Comparison of ENCODE assay signal across 32 cellular contexts in the genomic region with DNA sequence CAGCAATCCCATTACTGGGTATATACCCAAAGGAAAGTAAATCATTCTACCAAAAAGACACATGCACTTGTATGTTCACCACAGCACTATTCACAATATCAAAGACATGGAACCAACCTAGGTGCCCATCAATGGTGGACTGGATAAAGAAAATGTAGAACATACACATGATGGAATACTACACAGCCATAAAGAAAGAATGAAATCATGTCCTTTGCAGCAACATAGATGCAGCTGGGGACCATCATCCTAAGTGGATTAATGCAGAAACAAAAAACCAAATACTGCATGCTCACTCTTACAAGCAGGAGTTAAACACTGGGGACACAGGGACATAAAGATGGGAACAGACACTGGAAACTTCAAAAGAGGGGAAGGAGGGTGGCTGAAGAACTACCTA. TPM values are rescaled to one million over a fixed set of nuclear protein-coding genes. Genes with fewer than 3 reads are reported as not detected.
"Had no signal": no experiment of that assay in that cellular context is flagged by ENCODE, and none has a peak within 500 bp of the region (broad histone marks: within the 10 kb centered on the region; RNA-seq: fewer than 3 reads in every experiment).

No MANE protein-coding gene starts in this region.

- H3K9me3 Mint-ChIP-seq: activated B cell treated with CpG ODN at 0.5 μM for 24 hours; activated naive CD4-positive, alpha-beta T cell treated with anti-CD3 and anti-CD28 coated beads for 36 hours; activated naive CD4-positive, alpha-beta T cell treated with anti-CD3 and anti-CD28 coated beads, Interleukin-2, amount 50 U/mL, for 24 hours; activated T-cell treated with anti-CD3 and anti-CD28 coated beads, Interleukin-2, amount 50 U/mL, for 4 hours; activated T-helper 2 cell treated with anti-CD3 and anti-CD28 coated beads, Interferon-gamma antibody, Interleukin-2, Interleukin-4, amounts not matched to agents 10 μg/mL and 5 μg/mL and 100 μg/mL, durations not matched to agents 14 hours and 24 hours and 36 hours; central memory CD8-positive, alpha-beta T cell; dendritic cell treated with granulocyte-macrophage colony-stimulating factor and Interleukin-4, amounts not matched to agents 40 ng/mL and 50 ng/mL, for 4 days; endodermal cell; T-cell; T-helper 1 cell treated with Interleukin-12 subunit alpha and Interleukin-12 subunit beta and Interleukin-4 antibody, amounts not matched to agents 30 μg/mL and 1 μg/mL, for 36 hours; T-helper 2 cell treated with Interferon-gamma antibody and Interleukin-4, amounts not matched to agents 5 μg/mL and 100 μg/mL, for 36 hours had no signal

- H3K27ac ChIP-seq: brain microvascular endothelial cell, coronary artery, dorsolateral prefrontal cortex, foreskin keratinocyte, gastrocnemius medialis, heart left ventricle, WERI-Rb-1 had no signal

- H3K27ac Mint-ChIP-seq: activated B cell treated with CpG ODN at 0.5 μM for 24 hours; activated naive CD4-positive, alpha-beta T cell treated with anti-CD3 and anti-CD28 coated beads, Interleukin-2, amount 50 U/mL, for 24 hours; activated T-helper 2 cell treated with anti-CD3 and anti-CD28 coated beads, Interferon-gamma antibody, Interleukin-2, Interleukin-4, amounts not matched to agents 10 μg/mL and 5 μg/mL and 100 μg/mL, durations not matched to agents 14 hours and 24 hours and 36 hours; dendritic cell treated with granulocyte-macrophage colony-stimulating factor and Interleukin-4, amounts not matched to agents 40 ng/mL and 50 ng/mL, for 4 days; endodermal cell; T-helper 1 cell treated with Interleukin-12 subunit alpha and Interleukin-12 subunit beta and Interleukin-4 antibody, amounts not matched to agents 30 μg/mL and 1 μg/mL, for 36 hours had no signal

- H3K27me3 Mint-ChIP-seq: activated B cell treated with CpG ODN at 0.5 μM for 24 hours; activated naive CD4-positive, alpha-beta T cell treated with anti-CD3 and anti-CD28 coated beads, Interleukin-2, amount 50 U/mL, for 24 hours; central memory CD8-positive, alpha-beta T cell; dendritic cell treated with granulocyte-macrophage colony-stimulating factor and Interleukin-4, amounts not matched to agents 40 ng/mL and 50 ng/mL, for 4 days; T-cell had no signal

- DNase-seq: activated B cell treated with CpG ODN at 0.5 μM for 24 hours; activated CD4-positive, alpha-beta T cell treated with anti-CD3 and anti-CD28 coated beads for 48 hours; activated CD4-positive, alpha-beta T cell treated with anti-CD3 and anti-CD28 coated beads, Interleukin-2, amount 50 U/mL, for 1 hour; activated CD4-positive, alpha-beta T cell treated with anti-CD3 and anti-CD28 coated beads, Interleukin-2, amount 50 U/mL, for 48 hours; activated effector memory CD4-positive, alpha-beta T cell treated with anti-CD3 and anti-CD28 coated beads, Interleukin-2, amount 50 U/mL, for 16 hours; activated naive CD4-positive, alpha-beta T cell treated with anti-CD3 and anti-CD28 coated beads for 36 hours; activated T-cell treated with anti-CD3 and anti-CD28 coated beads, Interleukin-2, amount 50 U/mL, for 4 hours; amniotic stem cell; anterior cingulate cortex; brain microvascular endothelial cell; dorsolateral prefrontal cortex; effector memory CD4-positive, alpha-beta T cell; foreskin keratinocyte; gastrocnemius medialis; glutamatergic neuron; heart left ventricle; SW 1271; T-cell; T1000; WERI-Rb-1 had no signal

- H3K9me3 ChIP-seq: gastrocnemius medialis, heart left ventricle had no signal

- ATAC-seq: activated CD4-positive, CD25-positive, alpha-beta regulatory T cell treated with anti-CD3 and anti-CD28 coated beads, Interleukin-2, amount 50 U/mL, for 24 hours; activated T-cell treated with anti-CD3 and anti-CD28 coated beads, Interleukin-2, amount 50 U/mL, for 4 hours; esophagus mucosa; foreskin keratinocyte; gastrocnemius medialis; heart left ventricle; T-cell had no signal

- H3K27me3 ChIP-seq: brain microvascular endothelial cell, dorsolateral prefrontal cortex, foreskin keratinocyte, gastrocnemius medialis, heart left ventricle had no signal

- H3K4me3 Mint-ChIP-seq: activated B cell treated with CpG ODN at 0.5 μM for 24 hours; activated naive CD4-positive, alpha-beta T cell treated with anti-CD3 and anti-CD28 coated beads for 36 hours; activated naive CD4-positive, alpha-beta T cell treated with anti-CD3 and anti-CD28 coated beads, Interleukin-2, amount 50 U/mL, for 24 hours; activated T-cell treated with anti-CD3 and anti-CD28 coated beads, Interleukin-2, amount 50 U/mL, for 4 hours; central memory CD8-positive, alpha-beta T cell; dendritic cell treated with granulocyte-macrophage colony-stimulating factor and Interleukin-4, amounts not matched to agents 40 ng/mL and 50 ng/mL, for 4 days; endodermal cell; T-cell; T-helper 1 cell treated with Interleukin-12 subunit alpha and Interleukin-12 subunit beta and Interleukin-4 antibody, amounts not matched to agents 30 μg/mL and 1 μg/mL, for 36 hours; T-helper 2 cell treated with Interferon-gamma antibody and Interleukin-4, amounts not matched to agents 5 μg/mL and 100 μg/mL, for 36 hours had no signal

- H3K4me1 Mint-ChIP-seq: activated naive CD4-positive, alpha-beta T cell treated with anti-CD3 and anti-CD28 coated beads, Interleukin-2, amount 50 U/mL, for 24 hours; endodermal cell had no signal

- H3K4me3 ChIP-seq: coronary artery, dorsolateral prefrontal cortex, gastrocnemius medialis, heart left ventricle had no signal

- H3K4me1 ChIP-seq: foreskin keratinocyte, gastrocnemius medialis, heart left ventricle had no signal

RNA-seq across cellular contexts. Expression of a gene that starts 30.3 kb away (rescaled TPM):
- total RNA-seq: activated B cell treated with CpG ODN at 0.5 μM for 24 hours; activated naive CD4-positive, alpha-beta T cell treated with anti-CD3 and anti-CD28 coated beads for 36 hours; activated T-cell treated with anti-CD3 and anti-CD28 coated beads, Interleukin-2, amount 50 U/mL, for 4 hours; activated T-helper 2 cell treated with anti-CD3 and anti-CD28 coated beads, Interferon-gamma antibody, Interleukin-2, Interleukin-4, amounts not matched to agents 10 μg/mL and 5 μg/mL and 100 μg/mL, durations not matched to agents 14 hours and 24 hours and 36 hours; bronchial epithelial cell; epithelial cell of proximal tubule; T-cell had no signal
